ENCODE assay signal across 4 cellular contexts in genomic region chr1:38979380-38979779, GRCh38. TPM values are rescaled to one million over a fixed set of nuclear protein-coding genes. Genes with fewer than 3 reads are reported as not detected.
"Had no signal": no experiment of that assay in that cellular context is flagged by ENCODE, and none has a peak within 500 bp of the region (broad histone marks: within the 10 kb centered on the region; RNA-seq: fewer than 3 reads in every experiment).

No MANE protein-coding gene starts in this region.

RNA-seq across cellular contexts. Expression of gene RHBDL2, which starts 37.8 kb away (rescaled TPM):
- total RNA-seq: natural killer cell treated with Interleukin-12 subunit alpha and Interleukin-12 subunit beta and Interleukin-15 and Interleukin-18, amount 100 ng/mL, for 72 hours; neural crest cell; osteocyte; smooth muscle cell had no signal
- polyA plus RNA-seq: smooth muscle cell had no signal
